Comparison of ENCODE assay signal across 1 cellular context in genomic region chr3:5563537-5564277, GRCh38.
TF ChIP-seq lines count a peak whose summit lies in the region.

No MANE protein-coding gene starts in this region.

TF ChIP-seq in HCT116, 20 proteins besides CTCF, POLR2A, EP300 and RAD21 (continued from another document):
- TF ChIP-seq REST (IDR thresholded peaks at IDR 0.05; ENCODE audit: low read depth), result no peak
- no peak for TF ChIP-seq ATF3 (IDR thresholded peaks at IDR 0.05)
- TF ChIP-seq YY1 (IDR thresholded peaks at IDR 0.05; ENCODE audit: extremely low read depth, insufficient replicate concordance, low read depth, low read length), result no peak
- no peak for TF ChIP-seq ZBTB33 (IDR thresholded peaks at IDR 0.05; ENCODE audit: extremely low read depth, insufficient replicate concordance, low read length)
- no peak for TF ChIP-seq FOSL1 (IDR thresholded peaks at IDR 0.05; ENCODE audit: low read depth)
- TF ChIP-seq CBX3 (IDR thresholded peaks at IDR 0.05; ENCODE audit: low read depth), result no peak
- peak; percentile 89 for TF ChIP-seq CEBPB (IDR thresholded peaks at IDR 0.05; ENCODE audit: low read depth)
- TF ChIP-seq SP1 (IDR thresholded peaks at IDR 0.05; ENCODE audit: low read depth), result no peak
- no peak for TF ChIP-seq EZH2phosphoT487 (IDR thresholded peaks at IDR 0.05; ENCODE audit: borderline replicate concordance)
- no peak for TF ChIP-seq EZH2 (IDR thresholded peaks at IDR 0.05)
- no peak for TF ChIP-seq ELF1 (IDR thresholded peaks at IDR 0.05; ENCODE audit: borderline replicate concordance, low read depth)
- no peak for TF ChIP-seq ZNF274 (IDR thresholded peaks at IDR 0.05; ENCODE audit: low read depth, low read length)
- TF ChIP-seq SIN3A (IDR thresholded peaks at IDR 0.05; ENCODE audit: low read depth), result no peak
- no peak for TF ChIP-seq ZFX (IDR thresholded peaks at IDR 0.05)
- no peak for TF ChIP-seq SRF (IDR thresholded peaks at IDR 0.05; ENCODE audit: low read depth)
